Comparison of ENCODE assay signal across 9 cellular contexts in genomic region chr15:77798847-77799246, GRCh38.
"Had no signal": no experiment of that assay in that cellular context is flagged by ENCODE, and none has a peak within 500 bp of the region (broad histone marks: within the 10 kb centered on the region; RNA-seq: fewer than 3 reads in every experiment).

No MANE protein-coding gene starts in this region.

- H3K9me3 Mint-ChIP-seq: H9 had no signal

- H3K9ac ChIP-seq: GM23248, KMS-11 had no signal

- DNase-seq: GM23248, GOT3, H9, HCEC 1CT, IMR-90, KBM-7 had no signal

- H3K4me3 ChIP-seq: GM23248 had no signal

- H3K4me2 ChIP-seq: KMS-11 had no signal

- H3K27ac ChIP-seq: GM23248, KMS-11 had no signal

- H2AFZ ChIP-seq: GM23248 had no signal

- FAIRE-seq: H54, HepG2 had no signal

- ATAC-seq: HepG2 had no signal
